Comparison of ENCODE assay signal across 1 cellular context in the genomic region with DNA sequence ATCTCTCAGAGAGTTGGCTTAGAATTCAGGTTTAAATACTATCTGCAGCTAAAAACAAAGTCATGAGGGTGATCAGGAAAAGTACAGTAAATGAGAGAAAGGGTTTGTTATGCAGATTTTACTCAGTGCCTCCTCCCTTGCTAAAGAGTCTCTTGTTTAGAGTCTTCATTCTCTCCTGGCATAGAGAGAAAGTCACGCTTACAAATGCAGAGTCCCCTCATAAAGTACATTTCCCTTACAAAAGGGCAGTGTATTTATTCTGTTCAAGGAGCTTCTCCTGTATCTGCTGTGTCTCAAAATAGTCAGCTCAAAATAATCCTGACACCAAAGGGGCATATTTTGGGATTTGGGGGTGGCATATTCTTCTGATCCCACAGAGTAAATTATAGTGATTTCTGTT.
A peak's percentile ranks its signal among the peaks of the same experiment; 100 is the strongest.
TF ChIP-seq lines count a peak whose summit lies in the region.

No MANE protein-coding gene starts in this region.

TF ChIP-seq in H1, 55 proteins besides CTCF, POLR2A, EP300 and RAD21:
- TF ChIP-seq TCF12 (IDR thresholded peaks at IDR 0.05; ENCODE audit: low read depth, low read length), result no peak
- 0 out of 2 replicates have a peak, but pooled peaks have one; percentile 40 for TF ChIP-seq SP1 (IDR thresholded peaks at IDR 0.05; ENCODE audit: low read depth, low read length)
- peak; percentile 83 for TF ChIP-seq POU5F1 (IDR thresholded peaks at IDR 0.05; ENCODE audit: low read depth, low read length)
- TF ChIP-seq, protein P1, sequence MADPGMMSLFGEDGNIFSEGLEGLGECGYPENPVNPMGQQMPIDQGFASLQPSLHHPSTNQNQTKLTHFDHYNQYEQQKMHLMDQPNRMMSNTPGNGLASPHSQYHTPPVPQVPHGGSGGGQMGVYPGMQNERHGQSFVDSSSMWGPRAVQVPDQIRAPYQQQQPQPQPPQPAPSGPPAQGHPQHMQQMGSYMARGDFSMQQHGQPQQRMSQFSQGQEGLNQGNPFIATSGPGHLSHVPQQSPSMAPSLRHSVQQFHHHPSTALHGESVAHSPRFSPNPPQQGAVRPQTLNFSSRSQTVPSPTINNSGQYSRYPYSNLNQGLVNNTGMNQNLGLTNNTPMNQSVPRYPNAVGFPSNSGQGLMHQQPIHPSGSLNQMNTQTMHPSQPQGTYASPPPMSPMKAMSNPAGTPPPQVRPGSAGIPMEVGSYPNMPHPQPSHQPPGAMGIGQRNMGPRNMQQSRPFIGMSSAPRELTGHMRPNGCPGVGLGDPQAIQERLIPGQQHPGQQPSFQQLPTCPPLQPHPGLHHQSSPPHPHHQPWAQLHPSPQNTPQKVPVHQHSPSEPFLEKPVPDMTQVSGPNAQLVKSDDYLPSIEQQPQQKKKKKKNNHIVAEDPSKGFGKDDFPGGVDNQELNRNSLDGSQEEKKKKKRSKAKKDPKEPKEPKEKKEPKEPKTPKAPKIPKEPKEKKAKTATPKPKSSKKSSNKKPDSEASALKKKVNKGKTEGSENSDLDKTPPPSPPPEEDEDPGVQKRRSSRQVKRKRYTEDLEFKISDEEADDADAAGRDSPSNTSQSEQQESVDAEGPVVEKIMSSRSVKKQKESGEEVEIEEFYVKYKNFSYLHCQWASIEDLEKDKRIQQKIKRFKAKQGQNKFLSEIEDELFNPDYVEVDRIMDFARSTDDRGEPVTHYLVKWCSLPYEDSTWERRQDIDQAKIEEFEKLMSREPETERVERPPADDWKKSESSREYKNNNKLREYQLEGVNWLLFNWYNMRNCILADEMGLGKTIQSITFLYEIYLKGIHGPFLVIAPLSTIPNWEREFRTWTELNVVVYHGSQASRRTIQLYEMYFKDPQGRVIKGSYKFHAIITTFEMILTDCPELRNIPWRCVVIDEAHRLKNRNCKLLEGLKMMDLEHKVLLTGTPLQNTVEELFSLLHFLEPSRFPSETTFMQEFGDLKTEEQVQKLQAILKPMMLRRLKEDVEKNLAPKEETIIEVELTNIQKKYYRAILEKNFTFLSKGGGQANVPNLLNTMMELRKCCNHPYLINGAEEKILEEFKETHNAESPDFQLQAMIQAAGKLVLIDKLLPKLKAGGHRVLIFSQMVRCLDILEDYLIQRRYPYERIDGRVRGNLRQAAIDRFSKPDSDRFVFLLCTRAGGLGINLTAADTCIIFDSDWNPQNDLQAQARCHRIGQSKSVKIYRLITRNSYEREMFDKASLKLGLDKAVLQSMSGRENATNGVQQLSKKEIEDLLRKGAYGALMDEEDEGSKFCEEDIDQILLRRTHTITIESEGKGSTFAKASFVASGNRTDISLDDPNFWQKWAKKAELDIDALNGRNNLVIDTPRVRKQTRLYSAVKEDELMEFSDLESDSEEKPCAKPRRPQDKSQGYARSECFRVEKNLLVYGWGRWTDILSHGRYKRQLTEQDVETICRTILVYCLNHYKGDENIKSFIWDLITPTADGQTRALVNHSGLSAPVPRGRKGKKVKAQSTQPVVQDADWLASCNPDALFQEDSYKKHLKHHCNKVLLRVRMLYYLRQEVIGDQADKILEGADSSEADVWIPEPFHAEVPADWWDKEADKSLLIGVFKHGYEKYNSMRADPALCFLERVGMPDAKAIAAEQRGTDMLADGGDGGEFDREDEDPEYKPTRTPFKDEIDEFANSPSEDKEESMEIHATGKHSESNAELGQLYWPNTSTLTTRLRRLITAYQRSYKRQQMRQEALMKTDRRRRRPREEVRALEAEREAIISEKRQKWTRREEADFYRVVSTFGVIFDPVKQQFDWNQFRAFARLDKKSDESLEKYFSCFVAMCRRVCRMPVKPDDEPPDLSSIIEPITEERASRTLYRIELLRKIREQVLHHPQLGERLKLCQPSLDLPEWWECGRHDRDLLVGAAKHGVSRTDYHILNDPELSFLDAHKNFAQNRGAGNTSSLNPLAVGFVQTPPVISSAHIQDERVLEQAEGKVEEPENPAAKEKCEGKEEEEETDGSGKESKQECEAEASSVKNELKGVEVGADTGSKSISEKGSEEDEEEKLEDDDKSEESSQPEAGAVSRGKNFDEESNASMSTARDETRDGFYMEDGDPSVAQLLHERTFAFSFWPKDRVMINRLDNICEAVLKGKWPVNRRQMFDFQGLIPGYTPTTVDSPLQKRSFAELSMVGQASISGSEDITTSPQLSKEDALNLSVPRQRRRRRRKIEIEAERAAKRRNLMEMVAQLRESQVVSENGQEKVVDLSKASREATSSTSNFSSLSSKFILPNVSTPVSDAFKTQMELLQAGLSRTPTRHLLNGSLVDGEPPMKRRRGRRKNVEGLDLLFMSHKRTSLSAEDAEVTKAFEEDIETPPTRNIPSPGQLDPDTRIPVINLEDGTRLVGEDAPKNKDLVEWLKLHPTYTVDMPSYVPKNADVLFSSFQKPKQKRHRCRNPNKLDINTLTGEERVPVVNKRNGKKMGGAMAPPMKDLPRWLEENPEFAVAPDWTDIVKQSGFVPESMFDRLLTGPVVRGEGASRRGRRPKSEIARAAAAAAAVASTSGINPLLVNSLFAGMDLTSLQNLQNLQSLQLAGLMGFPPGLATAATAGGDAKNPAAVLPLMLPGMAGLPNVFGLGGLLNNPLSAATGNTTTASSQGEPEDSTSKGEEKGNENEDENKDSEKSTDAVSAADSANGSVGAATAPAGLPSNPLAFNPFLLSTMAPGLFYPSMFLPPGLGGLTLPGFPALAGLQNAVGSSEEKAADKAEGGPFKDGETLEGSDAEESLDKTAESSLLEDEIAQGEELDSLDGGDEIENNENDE (IDR thresholded peaks at IDR 0.05; ENCODE audit: insufficient replicate concordance, low read length), result peak; percentile 89
- no peak for TF ChIP-seq BACH1 (IDR thresholded peaks at IDR 0.05; ENCODE audit: low read length)
- TF ChIP-seq, protein P2, sequence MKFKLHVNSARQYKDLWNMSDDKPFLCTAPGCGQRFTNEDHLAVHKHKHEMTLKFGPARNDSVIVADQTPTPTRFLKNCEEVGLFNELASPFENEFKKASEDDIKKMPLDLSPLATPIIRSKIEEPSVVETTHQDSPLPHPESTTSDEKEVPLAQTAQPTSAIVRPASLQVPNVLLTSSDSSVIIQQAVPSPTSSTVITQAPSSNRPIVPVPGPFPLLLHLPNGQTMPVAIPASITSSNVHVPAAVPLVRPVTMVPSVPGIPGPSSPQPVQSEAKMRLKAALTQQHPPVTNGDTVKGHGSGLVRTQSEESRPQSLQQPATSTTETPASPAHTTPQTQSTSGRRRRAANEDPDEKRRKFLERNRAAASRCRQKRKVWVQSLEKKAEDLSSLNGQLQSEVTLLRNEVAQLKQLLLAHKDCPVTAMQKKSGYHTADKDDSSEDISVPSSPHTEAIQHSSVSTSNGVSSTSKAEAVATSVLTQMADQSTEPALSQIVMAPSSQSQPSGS (IDR thresholded peaks at IDR 0.05; ENCODE audit: low read length), result no peak
